ENCODE assay signal across 1 cellular context in genomic region chr7:93476491-93477344, GRCh38.
A peak's percentile ranks its signal among the peaks of the same experiment; 100 is the strongest.
TF ChIP-seq lines count a peak whose summit lies in the region.

No MANE protein-coding gene starts in this region.

TF ChIP-seq in WTC11, 78 proteins besides CTCF, POLR2A, EP300 and RAD21 (continued from another document):
- TF ChIP-seq AFF4 (CRISPR knock-in tag; IDR thresholded peaks at IDR 0.05; ENCODE audit: borderline replicate concordance) (no peak), ZNF138 (CRISPR knock-in tag; conservative IDR thresholded peaks at IDR 0.05) (no peak), MAX (CRISPR knock-in tag; IDR thresholded peaks at IDR 0.05) (no peak), FOXJ3 (CRISPR knock-in tag; IDR thresholded peaks at IDR 0.05; ENCODE audit: borderline replicate concordance) (no peak), HMGXB4 (CRISPR knock-in tag; IDR thresholded peaks at IDR 0.05) (no peak), TEAD1 (CRISPR knock-in tag; IDR thresholded peaks at IDR 0.05) (peak; percentile 41; the same call in 1 of the 2 replicates)
